12 cellular contexts compared by ENCODE assay signal in the genomic region with DNA sequence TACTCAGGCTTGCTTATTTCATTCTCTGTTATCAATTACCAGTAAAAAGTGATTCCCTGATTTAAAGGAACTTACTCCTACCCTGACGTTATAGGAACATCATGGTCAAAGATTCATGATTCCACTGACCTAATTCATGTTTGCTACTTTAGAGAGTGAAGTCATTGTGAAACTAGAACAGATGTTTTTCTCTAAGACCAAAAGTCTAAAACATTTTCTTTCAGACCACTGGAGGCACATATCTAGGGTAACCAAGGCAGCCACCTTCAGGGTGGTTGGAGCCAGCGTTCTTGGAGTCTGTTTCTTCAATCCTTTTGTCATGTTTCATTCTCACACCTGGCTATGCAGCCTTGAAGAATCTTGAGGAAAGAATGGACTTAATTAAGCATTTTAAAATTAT.
DNase-seq lines count a peak whose midpoint lies in the region; ATAC-seq and TF ChIP-seq lines count a peak whose summit lies in the region.
"Had no signal": no experiment of that assay in that cellular context is flagged by ENCODE, and none has a peak within 500 bp of the region (broad histone marks: within the 10 kb centered on the region; RNA-seq: fewer than 3 reads in every experiment).

No MANE protein-coding gene starts in this region.

- WGBS in H9 (ENCODE audit: extremely low coverage, insufficient read length, low lambda C conversion rate): no CpG with 5 or more reads among the region's 2 CpGs
- WGBS in smooth muscle cell (ENCODE audit: low lambda C conversion rate): 73% methylated on average over 2 of the region's 2 CpGs

- no peak overlapping the region for H3K4me3 ChIP-seq in smooth muscle cell
- no peak overlapping the region for H3K4me3 ChIP-seq in Peyer's patch

- ATAC-seq in GM18907 (IDR thresholded peaks at IDR 0.05; ENCODE audit: unreplicated experiment) (peak; percentile 92), HG03378 (IDR thresholded peaks at IDR 0.05; ENCODE audit: unreplicated experiment) (peak; percentile 61)
- ATAC-seq: right cardiac atrium, Right ventricle myocardium inferior had no signal

- H3K4ac ChIP-seq in H9 (ENCODE audit: low read depth, low read length): no peak overlapping the region

- H3K4me2 ChIP-seq in H9 (ENCODE audit: insufficient read depth, insufficient read length, low read length) (no peak overlapping the region), smooth muscle cell (no peak overlapping the region)

- H3K4me1 ChIP-seq in H9 (ENCODE audit: insufficient read depth, low read length) (no peaks in the 10 kb centered on the region), smooth muscle cell (ENCODE audit: low read depth) (peaks cover 6% of the 10 kb centered on the region), Peyer's patch (no peaks in the 10 kb centered on the region)

- no peak overlapping the region for H4K91ac ChIP-seq in H9 (ENCODE audit: insufficient read length, low read depth, low read length)

- no peak overlapping the region for H2AFZ ChIP-seq in H9 (ENCODE audit: low read length)
- H2AFZ ChIP-seq in smooth muscle cell (ENCODE audit: low read depth): peak overlapping the region; percentile 65

- H3K9me3 ChIP-seq in H9 (ENCODE audit: control insufficient read depth, low read depth, low read length) (no peaks in the 10 kb centered on the region), smooth muscle cell (replicated peaks; ENCODE audit: low read depth) (no peaks in the 10 kb centered on the region), Peyer's patch (no peaks in the 10 kb centered on the region)

- TF ChIP-seq CTCF in H9 (conservative IDR thresholded peaks at IDR 0.05) (peak; percentile 16; the same call in 1 of the 3 replicates), smooth muscle cell (IDR thresholded peaks at IDR 0.05; ENCODE audit: borderline replicate concordance, insufficient read depth, poor library complexity, severe bottlenecking) (no peak), Peyer's patch (IDR thresholded peaks at IDR 0.05) (no peak)

- H3K27ac Mint-ChIP-seq in H9: 0 out of 7 replicates have a peak overlapping the region, but pooled peaks of 1 of the 3 experiments have one; percentile 6
- H3K27ac Mint-ChIP-seq: CD4-positive, CD25-positive, alpha-beta regulatory T cell had no signal

- H4K20me1 ChIP-seq in H9 (ENCODE audit: control insufficient read depth, insufficient read depth, insufficient read length) (no peaks in the 10 kb centered on the region), smooth muscle cell (ENCODE audit: low read depth) (no peaks in the 10 kb centered on the region)

- H3K27ac ChIP-seq in H9 (ENCODE audit: insufficient read length, low read depth, low read length) (no peak overlapping the region), smooth muscle cell (ENCODE audit: low read depth) (no peak overlapping the region), Peyer's patch (no peak overlapping the region)

- no peak overlapping the region for H4K5ac ChIP-seq in H9 (ENCODE audit: insufficient read length, low read depth, low read length)

- no peaks in the 10 kb centered on the region; a peak in 1 of 7 replicates for H3K36me3 Mint-ChIP-seq in H9 (ENCODE audit: insufficient read depth in 1 of 3, low read depth in 3 of 3)
- H3K36me3 Mint-ChIP-seq: CD4-positive, CD25-positive, alpha-beta regulatory T cell had no signal

- no peak overlapping the region for H3K18ac ChIP-seq in H9 (ENCODE audit: insufficient read length, low read depth, low read length)

- peaks cover 6 to 7% of the 10 kb centered on the region in 2 experiments; a peak in 2 of 4 replicates for H3K4me1 Mint-ChIP-seq in H9
- H3K4me1 Mint-ChIP-seq: CD4-positive, CD25-positive, alpha-beta regulatory T cell had no signal

- no peaks in the 10 kb centered on the region for H3K27me3 Mint-ChIP-seq in H9 (ENCODE audit: low read depth)
- H3K27me3 Mint-ChIP-seq: CD4-positive, CD25-positive, alpha-beta regulatory T cell had no signal

- H3K36me3 ChIP-seq in smooth muscle cell (ENCODE audit: low read depth) (no peaks in the 10 kb centered on the region), Peyer's patch (no peaks in the 10 kb centered on the region)

- no peak overlapping the region for H3K14ac ChIP-seq in H9 (ENCODE audit: insufficient read depth, low read length)

- H4K8ac ChIP-seq in H9 (replicated peaks; ENCODE audit: insufficient read length, low read depth, low read length): no peak overlapping the region

- DNase-seq in H9 (no peak), smooth muscle cell (lab: John Stamatoyannopoulos, UW; ENCODE audit: unreplicated experiment) (no peak), dermis blood vessel endothelial cell (no peak), Peyer's patch (no peak), iPS-NIHi7 (ENCODE audit: extremely low spot score) (no peak)
- DNase-seq: CD4-positive, CD25-positive, alpha-beta regulatory T cell; NCI-H524; right cardiac atrium; substantia nigra had no signal

- H3K23ac ChIP-seq in H9 (ENCODE audit: insufficient read length, low read depth, low read length): no peak overlapping the region

- H3K79me1 ChIP-seq in H9 (ENCODE audit: insufficient read depth, low read depth, low read length, poor library complexity, severe bottlenecking): no peaks in the 10 kb centered on the region

- no peak overlapping the region for H2BK120ac ChIP-seq in H9 (ENCODE audit: low read depth, low read length, poor library complexity, severe bottlenecking)

- no peak overlapping the region for H3T11ph ChIP-seq in H9 (ENCODE audit: low read length)

- no peaks in the 10 kb centered on the region for H3F3A ChIP-seq in smooth muscle cell (ENCODE audit: low read depth)

- H3K9ac ChIP-seq in H9 (ENCODE audit: extremely low read depth, insufficient read length, low read length) (no peak overlapping the region), smooth muscle cell (ENCODE audit: low read depth) (no peak overlapping the region)

- H2BK12ac ChIP-seq in H9 (ENCODE audit: insufficient read length, low read depth, low read length): no peak overlapping the region

- no peaks in the 10 kb centered on the region for H3K9me3 Mint-ChIP-seq in H9

- no peak overlapping the region for H3K56ac ChIP-seq in H9 (ENCODE audit: insufficient read length, low read depth, low read length)

- H3K4me3 Mint-ChIP-seq in H9: no peak overlapping the region
- H3K4me3 Mint-ChIP-seq: CD4-positive, CD25-positive, alpha-beta regulatory T cell had no signal

- H3K79me2 ChIP-seq in H9 (ENCODE audit: insufficient read depth, low read length) (no peaks in the 10 kb centered on the region), smooth muscle cell (ENCODE audit: low read depth) (no peaks in the 10 kb centered on the region)

- H2BK5ac ChIP-seq in H9 (ENCODE audit: insufficient read length, low read length): no peak overlapping the region

- H3K23me2 ChIP-seq in H9 (ENCODE audit: insufficient read length, low read depth, low read length, poor library complexity, severe bottlenecking): no peaks in the 10 kb centered on the region

- H3K27me3 ChIP-seq in H9 (ENCODE audit: insufficient read depth, low read length) (no peaks in the 10 kb centered on the region), smooth muscle cell (ENCODE audit: low read depth) (no peaks in the 10 kb centered on the region), Peyer's patch (no peaks in the 10 kb centered on the region)

- no peak overlapping the region for H2BK15ac ChIP-seq in H9 (ENCODE audit: low read depth, low read length)

- no peak overlapping the region for H2BK20ac ChIP-seq in H9 (ENCODE audit: low read depth, low read length, poor library complexity, severe bottlenecking)

- no peak for TF ChIP-seq POLR2A in Peyer's patch (IDR thresholded peaks at IDR 0.05)

- no peak overlapping the region for H2AK5ac ChIP-seq in H9 (ENCODE audit: insufficient read length, low read length)
